ENCODE assay signal across 8 cellular contexts in the genomic region with DNA sequence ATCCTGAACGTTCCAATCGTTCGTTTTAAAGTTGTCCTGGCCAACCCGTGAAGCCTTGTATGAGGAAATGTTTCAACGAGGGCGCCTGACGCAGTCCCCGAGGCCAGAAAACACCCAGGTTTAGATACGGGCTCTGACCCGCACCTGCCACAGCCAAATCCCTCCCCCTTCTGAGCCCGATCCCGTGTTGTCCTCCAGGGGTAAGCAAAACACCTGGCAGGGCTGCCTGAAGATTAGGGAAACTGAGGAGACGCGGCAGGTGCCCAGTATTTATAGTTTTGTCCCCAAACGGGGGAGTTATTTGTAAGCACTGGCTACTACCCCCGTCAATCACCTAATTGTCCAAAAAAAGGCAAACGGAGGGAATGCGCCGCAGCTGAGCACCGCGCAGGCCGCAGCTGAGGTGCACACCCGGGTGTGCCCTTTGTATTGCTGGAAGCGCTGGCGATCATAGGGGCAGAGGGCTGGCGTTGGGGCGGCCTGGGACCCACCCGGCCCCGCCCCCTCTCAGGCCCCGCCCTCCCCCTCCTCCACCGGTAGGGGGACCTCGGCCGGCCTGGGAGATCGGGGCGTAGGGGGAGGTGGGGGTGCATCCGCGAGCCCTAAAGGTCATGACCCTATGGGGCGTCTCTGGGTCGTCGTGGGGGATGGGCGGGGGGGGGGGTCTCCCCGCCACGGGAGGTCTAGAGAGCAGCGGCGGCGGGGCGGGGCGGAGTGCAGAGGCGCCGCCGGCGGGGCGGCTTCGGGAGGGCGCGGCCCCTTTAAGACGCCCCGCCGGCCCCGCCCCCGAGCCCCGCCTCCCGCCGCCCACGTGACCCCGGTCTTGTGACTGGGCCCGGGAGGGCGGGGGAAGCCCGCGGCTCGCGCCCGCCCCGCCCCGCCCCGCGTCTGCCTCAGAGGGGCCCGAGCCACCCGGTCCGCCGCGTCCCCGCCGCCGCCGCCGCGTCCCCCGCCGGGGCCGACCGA. TPM values are rescaled to one million over a fixed set of nuclear protein-coding genes. Genes with fewer than 3 reads are reported as not detected.
DNase-seq lines count a peak whose midpoint lies in the region; ATAC-seq and TF ChIP-seq lines count a peak whose summit lies in the region.

A gene with protein sequence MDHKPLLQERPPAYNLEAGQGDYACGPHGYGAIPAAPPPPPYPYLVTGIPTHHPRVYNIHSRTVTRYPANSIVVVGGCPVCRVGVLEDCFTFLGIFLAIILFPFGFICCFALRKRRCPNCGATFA (plus strand): TSS at position 896 of the 966 bp plus-strand sequence. CDS start 110 bp downstream, outside the sequence.

- H3K36me3 Mint-ChIP-seq in activated CD4-positive, alpha-beta T cell treated with anti-CD3 and anti-CD28 coated beads, Interleukin-2, amount 10 ng/mL, durations not matched to agents 24 days and 14 days (ENCODE audit: low read depth): peaks cover 8% of the 10 kb centered on the region

- H3K27me3 Mint-ChIP-seq in activated CD4-positive, alpha-beta T cell treated with anti-CD3 and anti-CD28 coated beads, Interleukin-2, amount 10 ng/mL, durations not matched to agents 24 days and 14 days: no peaks in the 10 kb centered on the region

- H3K27ac ChIP-seq in coronary artery: peak within 1 kb of the TSS; percentile 93 to 100

- ATAC-seq in GM19025 (IDR thresholded peaks at IDR 0.05; ENCODE audit: low read depth, unreplicated experiment) (peak; percentile 77), HG03280 (IDR thresholded peaks at IDR 0.05; ENCODE audit: unreplicated experiment) (peak; percentile 78), left lobe of liver (peak; percentile 75)

- H3K9me3 Mint-ChIP-seq in activated CD4-positive, alpha-beta T cell treated with anti-CD3 and anti-CD28 coated beads, Interleukin-2, amount 10 ng/mL, durations not matched to agents 24 days and 14 days: no peaks in the 10 kb centered on the region

- peak within 1 kb of the TSS; percentile 83 for H3K27ac Mint-ChIP-seq in activated CD4-positive, alpha-beta T cell treated with anti-CD3 and anti-CD28 coated beads, Interleukin-2, amount 10 ng/mL, durations not matched to agents 24 days and 14 days

- H3K4me3 ChIP-seq in AG10803 (ENCODE audit: low read length): peak within 1 kb of the TSS; percentile 93
- H3K4me3 ChIP-seq in coronary artery: peak within 1 kb of the TSS; percentile 99

- TF ChIP-seq CTCF in AG10803 (conservative IDR thresholded peaks at IDR 0.05; ENCODE audit: low read length): no peak
- no peak for TF ChIP-seq CTCF in coronary artery (IDR thresholded peaks at IDR 0.05)

- H3K4me3 Mint-ChIP-seq in activated CD4-positive, alpha-beta T cell treated with anti-CD3 and anti-CD28 coated beads, Interleukin-2, amount 10 ng/mL, durations not matched to agents 24 days and 14 days: peak within 1 kb of the TSS; percentile 87

- intact Hi-C loops in activated CD4-positive, alpha-beta T cell treated with anti-CD3 and anti-CD28 coated beads, Interleukin-2, amount 10 ng/mL, durations not matched to agents 24 days and 14 days (cut with micrococcal nuclease): loop anchor here (1.0 to 10.0 kb wide), 5 partner anchors 30 to 596 kb away; partner anchors contain the start of genes ASNS, BAIAP2L1 and TRRAP

- H3K4me1 Mint-ChIP-seq in activated CD4-positive, alpha-beta T cell treated with anti-CD3 and anti-CD28 coated beads, Interleukin-2, amount 10 ng/mL, durations not matched to agents 24 days and 14 days: peaks cover 19% of the 10 kb centered on the region

- DNase-seq in AG10803 (ENCODE audit: low read depth) (peak; percentile 89), NCI-H524 (lab: John Stamatoyannopoulos, UW) (peak; percentile 63 to 83), coronary artery (ENCODE audit: low spot score) (peak; percentile 93), left lobe of liver (ENCODE audit: low spot score) (peak; percentile 94)
- DNase-seq in activated CD4-positive, alpha-beta T cell treated with anti-CD3 and anti-CD28 coated beads, Interleukin-2, amount 10 ng/mL, durations not matched to agents 24 days and 14 days: peak; percentile 94
- DNase-seq in stimulated activated CD4-positive, alpha-beta T cell treated with anti-CD3 and anti-CD28 coated beads, Interleukin-2, amount 100 ng/mL, for 4 hours (ENCODE audit: low read depth): peak; percentile 87

RNA-seq across cellular contexts. Expression of the gene that starts here (rescaled TPM):
- 66.8 and 70.3 TPM in 2 replicates for total RNA-seq in activated CD4-positive, alpha-beta T cell treated with anti-CD3 and anti-CD28 coated beads, Interleukin-2, amount 10 ng/mL, durations not matched to agents 24 days and 14 days
- total RNA-seq in left lobe of liver: 137 TPM

Comparison
In these comparisons a context has a peak if more than half of its experiments do, and no peak if none do; other contexts are left out.
1. Peak in every context shown above with its lines: DNase-seq, ATAC-seq, H3K4me3 ChIP-seq and H3K27ac ChIP-seq.